Comparison of ENCODE assay signal across 9 cellular contexts in genomic region chr3:141795719-141796435, GRCh38. TPM values are rescaled to one million over a fixed set of nuclear protein-coding genes. Genes with fewer than 3 reads are reported as not detected.
DNase-seq lines count a peak whose midpoint lies in the region; FAIRE-seq and TF ChIP-seq lines count a peak whose summit lies in the region.
"Had no signal": no experiment of that assay in that cellular context is flagged by ENCODE, and none has a peak within 500 bp of the region (broad histone marks: within the 10 kb centered on the region; RNA-seq: fewer than 3 reads in every experiment).

No MANE protein-coding gene starts in this region.

- DNase-seq in activated T-cell treated with anti-CD3 and anti-CD28 coated beads for 48 hours (ENCODE audit: low read depth) (peak; percentile 30), activated T-cell treated with anti-CD3 and anti-CD28 coated beads for 4 hours (no peak), fibroblast of gingiva (ENCODE audit: low read depth) (peak; percentile 84), glomerular visceral epithelial cell (ENCODE audit: extremely low spot score) (no peak), frontal cortex (ENCODE audit: low spot score in 2 of 2) (no peak), NCI-H1092 treated with DMSO at 0.1 percent for 48 hours (lab: John Stamatoyannopoulos, UW) (no peak)
- peak; percentile 6 to 26 for DNase-seq in stimulated activated CD4-positive, alpha-beta T cell treated with anti-CD3 and anti-CD28 coated beads, Interleukin-4, amount 100 ng/mL, for 4 hours

- H3K27ac ChIP-seq in VCaP: peak overlapping the region; percentile 98

- TF ChIP-seq CTCF in VCaP (conservative IDR thresholded peaks at IDR 0.05): no peak

- no peak for FAIRE-seq in frontal cortex (lab: Jason Lieb, UNC)

RNA-seq across cellular contexts. Expression of gene GRK7, which starts 32.7 kb away (rescaled TPM):
- total RNA-seq in frontal cortex: under 0.01 TPM
- total RNA-seq: Daoy had no signal

RNA-seq across cellular contexts. Expression of gene RNF7, which starts 57.8 kb away (rescaled TPM):
- total RNA-seq in frontal cortex: 39.9 TPM

Comparison
In these comparisons a context has a peak if more than half of its experiments do, and no peak if none do; other contexts are left out.
1. DNase-seq: peak in activated T-cell treated with anti-CD3 and anti-CD28 coated beads for 48 hours (single experiment), fibroblast of gingiva (single experiment) and stimulated activated CD4-positive, alpha-beta T cell treated with anti-CD3 and anti-CD28 coated beads, Interleukin-4, amount 100 ng/mL, for 4 hours (2 of 2); none in activated T-cell treated with anti-CD3 and anti-CD28 coated beads for 4 hours (single experiment), glomerular visceral epithelial cell (single experiment), frontal cortex (0 of 2) and NCI-H1092 treated with DMSO at 0.1 percent for 48 hours (single experiment).